In the genomic region with DNA sequence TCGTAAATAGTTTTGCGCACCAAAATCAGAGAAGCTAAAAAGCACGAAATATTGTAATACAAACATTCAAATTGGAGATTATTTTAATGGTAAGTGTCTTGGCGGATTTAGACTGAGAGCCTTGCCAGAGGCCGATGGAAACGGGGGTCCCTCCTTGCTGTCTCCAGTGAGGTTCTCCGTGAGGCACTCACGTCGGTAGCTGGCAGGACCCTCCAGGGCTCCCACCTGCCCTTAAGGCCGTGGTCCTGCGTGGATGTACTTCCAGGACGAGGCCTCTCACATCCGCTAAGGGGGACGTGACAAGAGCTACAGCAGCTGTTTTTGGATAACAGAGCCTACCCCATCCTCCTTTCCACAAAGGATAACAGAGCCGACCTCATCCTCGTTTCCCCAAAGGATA, we compare ENCODE assay signal across 24 cellular contexts. TPM values are rescaled to one million over a fixed set of nuclear protein-coding genes. Genes with fewer than 3 reads are reported as not detected.
A peak's percentile ranks its signal among the peaks of the same experiment; 100 is the strongest.
DNase-seq lines count a peak whose midpoint lies in the region; ATAC-seq, FAIRE-seq and TF ChIP-seq lines count a peak whose summit lies in the region.
"Had no signal": no experiment of that assay in that cellular context is flagged by ENCODE, and none has a peak within 500 bp of the region (broad histone marks: within the 10 kb centered on the region; RNA-seq: fewer than 3 reads in every experiment).

No MANE protein-coding gene starts in this region.

- no peaks in the 10 kb centered on the region for H3K36me3 ChIP-seq in neuronal stem cell (replicated peaks in 1 of 2; ENCODE audit: control insufficient read depth in 2 of 2, insufficient read depth in 2 of 2, low read length in 2 of 2)

- peaks cover 6 to 8% of the 10 kb centered on the region in 2 donors for H3K4me1 ChIP-seq in neuronal stem cell (ENCODE audit: control insufficient read depth in 2 of 2, insufficient read depth in 1 of 2, low read depth in 1 of 2, low read length in 2 of 2)

- no peak overlapping the region for H3K4ac ChIP-seq in neuronal stem cell (ENCODE audit: low read length)

- no peak overlapping the region for H2AFZ ChIP-seq in neuronal stem cell (ENCODE audit: low read length)

- H3K79me1 ChIP-seq in neuronal stem cell (ENCODE audit: low read depth, low read length): peaks cover 9% of the 10 kb centered on the region

- H3K36me3 Mint-ChIP-seq in natural killer cell treated with Interleukin-12 subunit alpha and Interleukin-12 subunit beta and Interleukin-15 and Interleukin-18, amount 100 ng/mL, for 72 hours: no peaks in the 10 kb centered on the region
- H3K36me3 Mint-ChIP-seq in natural killer cell: no peaks in the 10 kb centered on the region
- H3K36me3 Mint-ChIP-seq in chondrocyte (ENCODE audit: low read depth): no peaks in the 10 kb centered on the region
- H3K36me3 Mint-ChIP-seq: CD14-positive monocyte; CD8-positive, alpha-beta memory T cell had no signal

- H3K9me3 Mint-ChIP-seq in natural killer cell treated with Interleukin-12 subunit alpha and Interleukin-12 subunit beta and Interleukin-15 and Interleukin-18, amount 100 ng/mL, for 72 hours: no peaks in the 10 kb centered on the region
- H3K9me3 Mint-ChIP-seq in natural killer cell (no peaks in the 10 kb centered on the region), chondrocyte (ENCODE audit: low read depth) (no peaks in the 10 kb centered on the region)
- H3K9me3 Mint-ChIP-seq: CD14-positive monocyte; CD8-positive, alpha-beta memory T cell had no signal

- H3K27me3 ChIP-seq in neuronal stem cell (ENCODE audit: control insufficient read depth in 3 of 3, insufficient read depth in 3 of 3, low read depth in 1 of 3, low read length in 3 of 3): no peaks in the 10 kb centered on the region

- H2BK12ac ChIP-seq in neuronal stem cell (ENCODE audit: low read length): no peak overlapping the region

- no peak overlapping the region for H2AK5ac ChIP-seq in neuronal stem cell (ENCODE audit: low read depth, low read length)

- DNase-seq in natural killer cell treated with Interleukin-12 subunit alpha and Interleukin-12 subunit beta and Interleukin-15 and Interleukin-18, amount 100 ng/mL, for 72 hours (ENCODE audit: low spot score): peak; percentile 44
- DNase-seq in natural killer cell: no peak
- DNase-seq in chondrocyte (ENCODE audit: low spot score): peak; percentile 67
- DNase-seq in neuronal stem cell (ENCODE audit: low spot score): no peak
- DNase-seq in NCI-H524 treated with DMSO at 0.1 percent for 48 hours (lab: John Stamatoyannopoulos, UW): no peak
- DNase-seq in activated CD8-positive, alpha-beta memory T cell treated with anti-CD3 and anti-CD28 coated beads for 24 hours: no peak
- no peak for DNase-seq in RCC 7860 (ENCODE audit: low spot score)
- DNase-seq: DMS 273 treated with DMSO at 0.1 percent for 48 hours, DMS79, EL, GDM1, GOT3, HCEC 1CT, IMR-90, KG1, MM.1S, NCI-H1417, NCI-H2029 treated with DMSO at 0.1 percent for 48 hours, NCI-H446 treated with DMSO at 0.1 percent for 48 hours, NCI-H526 treated with DMSO at 0.1 percent for 48 hours, SK-N-SH had no signal

- peak overlapping the region; percentile 14 for H3K23ac ChIP-seq in neuronal stem cell (ENCODE audit: low read depth, low read length, poor library complexity)

- H3K4me3 Mint-ChIP-seq in natural killer cell treated with Interleukin-12 subunit alpha and Interleukin-12 subunit beta and Interleukin-15 and Interleukin-18, amount 100 ng/mL, for 72 hours: no peak overlapping the region
- H3K4me3 Mint-ChIP-seq in natural killer cell (no peak overlapping the region), chondrocyte (ENCODE audit: unreplicated experiment) (no peak overlapping the region)
- H3K4me3 Mint-ChIP-seq: CD14-positive monocyte; CD8-positive, alpha-beta memory T cell had no signal

- no peak for ATAC-seq in natural killer cell treated with Interleukin-12 subunit alpha and Interleukin-12 subunit beta and Interleukin-15 and Interleukin-18, amount 100 ng/mL, for 72 hours
- no peak for ATAC-seq in natural killer cell
- ATAC-seq: GM12878 had no signal

- H2BK120ac ChIP-seq in neuronal stem cell (ENCODE audit: low read depth, low read length): no peak overlapping the region

- no peak overlapping the region for H2BK5ac ChIP-seq in neuronal stem cell (ENCODE audit: low read length)

- no peaks in the 10 kb centered on the region for H3K9me3 ChIP-seq in neuronal stem cell (replicated peaks in 1 of 2; ENCODE audit: control insufficient read depth in 2 of 2, insufficient read depth in 1 of 2, low read depth in 1 of 2, low read length in 2 of 2)
- H3K9me3 ChIP-seq: SK-N-SH had no signal

- no peak overlapping the region for H3K27ac Mint-ChIP-seq in natural killer cell treated with Interleukin-12 subunit alpha and Interleukin-12 subunit beta and Interleukin-15 and Interleukin-18, amount 100 ng/mL, for 72 hours
- H3K27ac Mint-ChIP-seq in natural killer cell: no peak overlapping the region
- no peak overlapping the region for H3K27ac Mint-ChIP-seq in chondrocyte (ENCODE audit: unreplicated experiment)
- H3K27ac Mint-ChIP-seq: CD14-positive monocyte had no signal

- no peak overlapping the region for H3K14ac ChIP-seq in neuronal stem cell (ENCODE audit: low read length)

- no peak for FAIRE-seq in RCC 7860 (lab: Jason Lieb, UNC)
- FAIRE-seq: GM12878 had no signal

- H4K8ac ChIP-seq in neuronal stem cell (ENCODE audit: low read depth, low read length): no peak overlapping the region

- no peak overlapping the region for H3K4me3 ChIP-seq in neuronal stem cell (ENCODE audit: low read length in 2 of 2)
- H3K4me3 ChIP-seq: GM12878 had no signal

- no peaks in the 10 kb centered on the region for H3K4me1 Mint-ChIP-seq in natural killer cell treated with Interleukin-12 subunit alpha and Interleukin-12 subunit beta and Interleukin-15 and Interleukin-18, amount 100 ng/mL, for 72 hours (ENCODE audit: low read depth in 2 of 2)
- H3K4me1 Mint-ChIP-seq in natural killer cell (no peaks in the 10 kb centered on the region), chondrocyte (ENCODE audit: low read depth) (no peaks in the 10 kb centered on the region)
- H3K4me1 Mint-ChIP-seq: CD14-positive monocyte; CD8-positive, alpha-beta memory T cell had no signal

- no peak overlapping the region for H2BK15ac ChIP-seq in neuronal stem cell (ENCODE audit: low read length)

- peak overlapping the region; percentile 49 for H3K18ac ChIP-seq in neuronal stem cell (ENCODE audit: low read length)

- H3K9ac ChIP-seq in neuronal stem cell (ENCODE audit: low read depth, low read length, poor library complexity): peak overlapping the region; percentile 70
- H3K9ac ChIP-seq: SK-N-SH had no signal

- intact Hi-C loops in natural killer cell (cut with micrococcal nuclease): no loop called here

- WGBS in neuronal stem cell (ENCODE audit: extremely low coverage in 2 of 2, insufficient read length in 2 of 2, insufficient replicate concordance in 1 of 2), 2 donors: no CpG with 5 or more reads among the region's 16 CpGs

- H3K27me3 Mint-ChIP-seq in natural killer cell treated with Interleukin-12 subunit alpha and Interleukin-12 subunit beta and Interleukin-15 and Interleukin-18, amount 100 ng/mL, for 72 hours: peaks cover 2 to 5% of the 10 kb centered on the region in 2 donors
- peaks cover 3 to 6% of the 10 kb centered on the region in 2 donors for H3K27me3 Mint-ChIP-seq in natural killer cell (ENCODE audit: low read depth in 2 of 2)
- peaks cover 29% of the 10 kb centered on the region for H3K27me3 Mint-ChIP-seq in chondrocyte (ENCODE audit: low read depth)

- no peak overlapping the region for H4K91ac ChIP-seq in neuronal stem cell (ENCODE audit: low read depth, low read length, poor library complexity)

- no peak overlapping the region for H3K4me2 ChIP-seq in neuronal stem cell (ENCODE audit: insufficient read depth, low read length, poor library complexity, severe bottlenecking)
- H3K4me2 ChIP-seq: SK-N-SH had no signal

- H3K27ac ChIP-seq in neuronal stem cell (replicated peaks; ENCODE audit: low read length): no peak overlapping the region

- TF ChIP-seq CTCF in natural killer cell (IDR thresholded peaks at IDR 0.05) (no peak), chondrocyte (IDR thresholded peaks at IDR 0.05) (no peak)

RNA-seq across cellular contexts. Expression of a gene that starts 7.9 kb away (rescaled TPM):
- total RNA-seq in natural killer cell treated with Interleukin-12 subunit alpha and Interleukin-12 subunit beta and Interleukin-15 and Interleukin-18, amount 100 ng/mL, for 72 hours: under 1 TPM in 1 of 2 donors, not detected in 1; 0.53 TPM
- total RNA-seq in natural killer cell (not detected), chondrocyte (not detected in 3 replicates)
- 11.1 TPM for polyA plus RNA-seq in neuronal stem cell (2013, experiment 1 of 2)
- 11.1 TPM for polyA plus RNA-seq in neuronal stem cell (2013, experiment 2 of 2)
- total RNA-seq: IMR-90 had no signal
- polyA plus RNA-seq: CD14-positive monocyte; CD8-positive, alpha-beta memory T cell; IMR-90; SK-N-SH had no signal

Comparison
In these comparisons a context has a peak if more than half of its experiments do, and no peak if none do; other contexts are left out.
1. DNase-seq: peak in natural killer cell treated with Interleukin-12 subunit alpha and Interleukin-12 subunit beta and Interleukin-15 and Interleukin-18, amount 100 ng/mL, for 72 hours (single experiment) and chondrocyte (single experiment); none in natural killer cell (single experiment), neuronal stem cell (single experiment), NCI-H524 treated with DMSO at 0.1 percent for 48 hours (single experiment), activated CD8-positive, alpha-beta memory T cell treated with anti-CD3 and anti-CD28 coated beads for 24 hours (single experiment) and RCC 7860 (single experiment).